15 cellular contexts compared by ENCODE assay signal in genomic region chr5:148336704-148337435, GRCh38. TPM values are rescaled to one million over a fixed set of nuclear protein-coding genes. Genes with fewer than 3 reads are reported as not detected.
A peak's percentile ranks its signal among the peaks of the same experiment; 100 is the strongest.
DNase-seq lines count a peak whose midpoint lies in the region; ATAC-seq, FAIRE-seq and TF ChIP-seq lines count a peak whose summit lies in the region.
"Had no signal": no experiment of that assay in that cellular context is flagged by ENCODE, and none has a peak within 500 bp of the region (broad histone marks: within the 10 kb centered on the region; RNA-seq: fewer than 3 reads in every experiment).

No MANE protein-coding gene starts in this region.

- TF ChIP-seq POLR2A in HepG2 (IDR thresholded peaks at IDR 0.05; ENCODE audit: insufficient read depth in 1 of 2, low read depth in 2 of 2, low read length in 2 of 2): no peak

- no peak overlapping the region for H3K27ac Mint-ChIP-seq in stimulated activated naive B cell treated with anti-CD40 and anti-IgM and Interleukin-4, amounts not matched to agents 10 μg/mL and 1 μg/mL and 100 μg/mL, for 72 hours
- H3K27ac Mint-ChIP-seq: activated T-helper 1 cell treated with anti-CD3 and anti-CD28 coated beads, Interleukin-12 subunit alpha, Interleukin-12 subunit beta, Interleukin-2, Interleukin-4 antibody, amounts not matched to agents 30 ng/mL and 10 ng/mL and 1 ng/mL, durations not matched to agents 14 hours and 24 hours and 36 hours; nephron progenitor cell had no signal

- POLR2A ChIA-PET in OCI-LY7 (lab: Charles Lee): interaction anchor here (0.7 to 1.0 kb wide), 2 partner anchors 9 to 23 kb away, joined by 3 to 4 read pairs; no protein-coding TSS in a partner anchor
- POLR2A ChIA-PET in HepG2 (lab: Yijun Ruan, JAX): no interaction called here

- peaks cover 0 to 5% of the 10 kb centered on the region in 2 donors for H3K4me1 Mint-ChIP-seq in stimulated activated naive B cell treated with anti-CD40 and anti-IgM and Interleukin-4, amounts not matched to agents 10 μg/mL and 1 μg/mL and 100 μg/mL, for 72 hours
- H3K4me1 Mint-ChIP-seq: nephron progenitor cell had no signal

- H3K4me1 ChIP-seq in OCI-LY7 (ENCODE audit: insufficient read depth, low read length, poor library complexity, severe bottlenecking) (no peaks in the 10 kb centered on the region), HepG2 (ENCODE audit: insufficient read depth, low read length) (no peaks in the 10 kb centered on the region)

- TF ChIP-seq RAD21 in HepG2 (CRISPR knock-in tag; IDR thresholded peaks at IDR 0.05): no peak

- in situ Hi-C loops in HepG2 (cut with HindIII; ENCODE audit: extremely low pct_ligation_motif_present, low pct_unique_long_range_greater_than_20kb): no loop called here

- BruUV-seq in OCI-LY7 (replicated peaks; lab: Mats Ljungman, UMichigan) (no TSS peak), HepG2 (replicated peaks; lab: Mats Ljungman, UMichigan) (no TSS peak)

- no peaks in the 10 kb centered on the region for H3K9me3 ChIP-seq in OCI-LY7 (ENCODE audit: low read length)
- H3K9me3 ChIP-seq in HepG2 (ENCODE audit: low read length): no peaks in the 10 kb centered on the region
- H3K9me3 ChIP-seq: vagina had no signal

- H3K27me3 Mint-ChIP-seq in stimulated activated naive B cell treated with anti-CD40 and anti-IgM and Interleukin-4, amounts not matched to agents 10 μg/mL and 1 μg/mL and 100 μg/mL, for 72 hours: no peaks in the 10 kb centered on the region

- intact Hi-C loops in OCI-LY7 (cut with micrococcal nuclease; ENCODE audit: unreplicated experiment): no loop called here
- intact Hi-C loops in HepG2 (cut with micrococcal nuclease; ENCODE audit: unreplicated experiment): no loop called here

- CTCF ChIA-PET in OCI-LY7 (lab: Charles Lee; ENCODE audit: unreplicated experiment) (no interaction called here), HepG2 (lab: Yijun Ruan, JAX; ENCODE audit: low intra/inter-chr PET ratio, low total read pairs) (no interaction called here)

- H3K9me2 ChIP-seq in OCI-LY7 (ENCODE audit: insufficient read depth, low read length): no peaks in the 10 kb centered on the region

- H3K27ac ChIP-seq in OCI-LY7 (ENCODE audit: low read depth, low read length, poor library complexity, severe bottlenecking) (no peak overlapping the region), HepG2 (ENCODE audit: extremely low read length, insufficient read depth, low read length) (no peak overlapping the region)
- H3K27ac ChIP-seq: SK-N-MC, vagina had no signal

- DNase-seq in OCI-LY7 (ENCODE audit: low spot score) (peak; percentile 7), cortex of kidney (lab: John Stamatoyannopoulos, UW) (no peak), EL (no peak), HepG2 (ENCODE audit: low spot score) (no peak)
- DNase-seq in stimulated activated naive B cell treated with anti-CD40 and anti-IgM and Interleukin-4, amounts not matched to agents 10 μg/mL and 1 μg/mL and 100 μg/mL, for 72 hours: peak; percentile 0
- DNase-seq: HCEC 1CT, NCI-H226, nephron progenitor cell, small intestine had no signal

- no peak overlapping the region for H3K4me3 Mint-ChIP-seq in stimulated activated naive B cell treated with anti-CD40 and anti-IgM and Interleukin-4, amounts not matched to agents 10 μg/mL and 1 μg/mL and 100 μg/mL, for 72 hours
- H3K4me3 Mint-ChIP-seq: activated T-helper 1 cell treated with anti-CD3 and anti-CD28 coated beads, Interleukin-12 subunit alpha, Interleukin-12 subunit beta, Interleukin-2, Interleukin-4 antibody, amounts not matched to agents 30 ng/mL and 10 ng/mL and 1 ng/mL, durations not matched to agents 14 hours and 24 hours and 36 hours; IgD-negative memory B cell; nephron progenitor cell had no signal

- no peak overlapping the region for H3K9ac ChIP-seq in HepG2 (ENCODE audit: insufficient read depth, low read depth, low read length)

- H3K36me3 ChIP-seq in OCI-LY7 (ENCODE audit: insufficient read depth, low read length): no peaks in the 10 kb centered on the region
- no peaks in the 10 kb centered on the region for H3K36me3 ChIP-seq in HepG2 (replicated peaks in 1 of 2; ENCODE audit: control insufficient read depth in 1 of 2, insufficient read depth in 2 of 2, low read length in 2 of 2)
- H3K36me3 ChIP-seq: vagina had no signal

- H3K4me3 ChIP-seq in OCI-LY7 (ENCODE audit: low read depth, low read length, poor library complexity, severe bottlenecking) (no peak overlapping the region), HepG2 (replicated peaks in 1 of 3; ENCODE audit: insufficient read depth in 1 of 3, low read depth in 2 of 3, low read length in 3 of 3) (no peak overlapping the region)
- H3K4me3 ChIP-seq: SK-N-MC, vagina had no signal

- H4K20me1 ChIP-seq in OCI-LY7 (ENCODE audit: insufficient read depth, low read length) (no peaks in the 10 kb centered on the region), HepG2 (ENCODE audit: insufficient read depth, low read length) (no peaks in the 10 kb centered on the region)

- H2AFZ ChIP-seq in OCI-LY7 (ENCODE audit: low read length) (no peak overlapping the region), HepG2 (ENCODE audit: low read length) (no peak overlapping the region)

- H3K27me3 ChIP-seq in HepG2 (ENCODE audit: control insufficient read depth in 1 of 2, insufficient read depth in 2 of 2, low read length in 2 of 2): no peaks in the 10 kb centered on the region
- H3K27me3 ChIP-seq: vagina had no signal

- FAIRE-seq in HepG2 (lab: Jason Lieb, UNC): no peak
- FAIRE-seq: small intestine had no signal

- TF ChIP-seq CTCF in OCI-LY7 (conservative IDR thresholded peaks at IDR 0.05; ENCODE audit: low read length) (no peak), HepG2 (CRISPR knock-in tag; IDR thresholded peaks at IDR 0.05) (no peak)

- peaks cover 2 to 3% of the 10 kb centered on the region in 2 donors for H3K36me3 Mint-ChIP-seq in stimulated activated naive B cell treated with anti-CD40 and anti-IgM and Interleukin-4, amounts not matched to agents 10 μg/mL and 1 μg/mL and 100 μg/mL, for 72 hours
- H3K36me3 Mint-ChIP-seq: IgD-negative memory B cell had no signal

- TF ChIP-seq EP300 in HepG2 (IDR thresholded peaks at IDR 0.05; ENCODE audit: low read depth in 2 of 2, low read length in 2 of 2) (no peak), HepG2 (CRISPR knock-in tag; IDR thresholded peaks at IDR 0.05; ENCODE audit: borderline replicate concordance) (no peak)

- no peak overlapping the region for H3K4me2 ChIP-seq in OCI-LY7 (ENCODE audit: low read length)
- H3K4me2 ChIP-seq in HepG2 (ENCODE audit: low read depth, low read length): no peak overlapping the region

- peaks cover 0 to 1% of the 10 kb centered on the region in 2 donors for H3K9me3 Mint-ChIP-seq in stimulated activated naive B cell treated with anti-CD40 and anti-IgM and Interleukin-4, amounts not matched to agents 10 μg/mL and 1 μg/mL and 100 μg/mL, for 72 hours
- H3K9me3 Mint-ChIP-seq: activated T-helper 1 cell treated with anti-CD3 and anti-CD28 coated beads, Interleukin-12 subunit alpha, Interleukin-12 subunit beta, Interleukin-2, Interleukin-4 antibody, amounts not matched to agents 30 ng/mL and 10 ng/mL and 1 ng/mL, durations not matched to agents 14 hours and 24 hours and 36 hours; nephron progenitor cell had no signal

- H3K79me2 ChIP-seq in OCI-LY7 (ENCODE audit: insufficient read depth, low read depth, low read length) (no peaks in the 10 kb centered on the region), HepG2 (ENCODE audit: insufficient read depth, low read length) (no peaks in the 10 kb centered on the region)

- peak; percentile 97 for ATAC-seq in GM19463 (IDR thresholded peaks at IDR 0.05; ENCODE audit: unreplicated experiment)
- ATAC-seq in HG03103 (IDR thresholded peaks at IDR 0.05; ENCODE audit: low read depth, unreplicated experiment): peak; percentile 72
- peak; percentile 68 to 81 for ATAC-seq in stimulated activated naive B cell treated with anti-CD40 and anti-IgM and Interleukin-4, amounts not matched to agents 10 μg/mL and 1 μg/mL and 100 μg/mL, for 72 hours (replicated peaks)
- no peak for ATAC-seq in HepG2

- 11% methylated on average over 3 of the region's 3 CpGs for WGBS in HepG2 (ENCODE audit: low lambda C conversion rate)

RNA-seq across cellular contexts. Expression of gene SPINK9, which starts 1.5 kb away (rescaled TPM):
- not detected in 2 replicates for total RNA-seq in OCI-LY7 (2014; rRNA removed; shearing (Covaris generic))
- not detected in 2 replicates for total RNA-seq in OCI-LY7 (2022)
- not detected in 2 replicates for total RNA-seq in HepG2 (2016; rRNA removed; fragmentation: Illumina TruSeq; extraction: Trizol)
- total RNA-seq in HepG2 (2016; cell fraction: cytosol; rRNA removed; fragmentation: Illumina TruSeq; extraction: Trizol; ENCODE audit: low read depth): not detected in 2 replicates
- not detected in 2 replicates for total RNA-seq in HepG2 (2016; cell fraction: insoluble cytoplasmic fraction; rRNA removed; fragmentation: Illumina TruSeq; extraction: Trizol)
- not detected in 2 replicates for total RNA-seq in HepG2 (2016; cell fraction: membrane; rRNA removed; fragmentation: Illumina TruSeq; extraction: Trizol)
- not detected in 2 replicates for total RNA-seq in HepG2 (2016; cell fraction: nucleus; rRNA removed; fragmentation: Illumina TruSeq; extraction: Trizol)
- polyA plus RNA-seq in HepG2 (2011; rRNA removed): not detected in 2 replicates
- polyA plus RNA-seq in HepG2 (2011; cell fraction: cytosol; rRNA removed): not detected in 2 replicates
- not detected in 2 replicates for polyA plus RNA-seq in HepG2 (2011; cell fraction: nucleus; rRNA removed)
- not detected in 2 replicates for polyA plus RNA-seq in HepG2 (2012)
- polyA plus RNA-seq in HepG2 (2016; cell fraction: cytosol; fragmentation: Illumina TruSeq; extraction: Trizol; ENCODE audit: low read depth): not detected in 2 replicates
- polyA plus RNA-seq in HepG2 (2016; cell fraction: insoluble cytoplasmic fraction; fragmentation: Illumina TruSeq; extraction: Trizol; ENCODE audit: low read depth): not detected in 2 replicates
- polyA plus RNA-seq in HepG2 (2016; cell fraction: membrane; fragmentation: Illumina TruSeq; extraction: Trizol; ENCODE audit: low read depth): not detected in 2 replicates
- not detected in 2 replicates for polyA plus RNA-seq in HepG2 (2016; cell fraction: nucleus; fragmentation: Illumina TruSeq; extraction: Trizol; ENCODE audit: insufficient read depth, low read depth)
- polyA minus RNA-seq in HepG2 (2011; rRNA and poly(A)+ RNA removed; ENCODE audit: low replicate concordance): not detected in 2 replicates
- not detected in 2 replicates for polyA minus RNA-seq in HepG2 (2011; cell fraction: cytosol; rRNA and poly(A)+ RNA removed)
- polyA minus RNA-seq in HepG2 (2011; cell fraction: nucleus; rRNA and poly(A)+ RNA removed): not detected in 2 replicates
- total RNA-seq: activated T-helper 1 cell treated with anti-CD3 and anti-CD28 coated beads, Interleukin-12 subunit alpha, Interleukin-12 subunit beta, Interleukin-2, Interleukin-4 antibody, amounts not matched to agents 30 ng/mL and 10 ng/mL and 1 ng/mL, durations not matched to agents 14 hours and 24 hours and 36 hours; vagina had no signal
- polyA plus RNA-seq: IgD-negative memory B cell, small intestine had no signal

RNA-seq across cellular contexts. Expression of gene SPINK7, which starts 24.6 kb away (rescaled TPM):
- not detected in 2 replicates for total RNA-seq in OCI-LY7 (2014; rRNA removed; shearing (Covaris generic))
- not detected in 2 replicates for total RNA-seq in OCI-LY7 (2022)
- not detected in 2 replicates for total RNA-seq in HepG2 (2016; rRNA removed; fragmentation: Illumina TruSeq; extraction: Trizol)
- total RNA-seq in HepG2 (2016; cell fraction: cytosol; rRNA removed; fragmentation: Illumina TruSeq; extraction: Trizol; ENCODE audit: low read depth): not detected in 2 replicates
- total RNA-seq in HepG2 (2016; cell fraction: insoluble cytoplasmic fraction; rRNA removed; fragmentation: Illumina TruSeq; extraction: Trizol): not detected in 2 replicates
- not detected in 2 replicates for total RNA-seq in HepG2 (2016; cell fraction: membrane; rRNA removed; fragmentation: Illumina TruSeq; extraction: Trizol)
- total RNA-seq in HepG2 (2016; cell fraction: nucleus; rRNA removed; fragmentation: Illumina TruSeq; extraction: Trizol): not detected in 2 replicates
- polyA plus RNA-seq in HepG2 (2011; rRNA removed): 0.15 TPM in 1 of 2 replicates, not detected in the other
- not detected in 2 replicates for polyA plus RNA-seq in HepG2 (2011; cell fraction: cytosol; rRNA removed)
- polyA plus RNA-seq in HepG2 (2011; cell fraction: nucleus; rRNA removed): not detected in 2 replicates
- not detected in 2 replicates for polyA plus RNA-seq in HepG2 (2012)
- not detected in 2 replicates for polyA plus RNA-seq in HepG2 (2016; cell fraction: cytosol; fragmentation: Illumina TruSeq; extraction: Trizol; ENCODE audit: low read depth)
- polyA plus RNA-seq in HepG2 (2016; cell fraction: insoluble cytoplasmic fraction; fragmentation: Illumina TruSeq; extraction: Trizol; ENCODE audit: low read depth): not detected in 2 replicates
- polyA plus RNA-seq in HepG2 (2016; cell fraction: membrane; fragmentation: Illumina TruSeq; extraction: Trizol; ENCODE audit: low read depth): not detected in 2 replicates
- polyA plus RNA-seq in HepG2 (2016; cell fraction: nucleus; fragmentation: Illumina TruSeq; extraction: Trizol; ENCODE audit: insufficient read depth, low read depth): not detected in 2 replicates
- not detected in 2 replicates for polyA minus RNA-seq in HepG2 (2011; rRNA and poly(A)+ RNA removed; ENCODE audit: low replicate concordance)
- not detected in 2 replicates for polyA minus RNA-seq in HepG2 (2011; cell fraction: cytosol; rRNA and poly(A)+ RNA removed)
- not detected in 2 replicates for polyA minus RNA-seq in HepG2 (2011; cell fraction: nucleus; rRNA and poly(A)+ RNA removed)
- total RNA-seq: activated T-helper 1 cell treated with anti-CD3 and anti-CD28 coated beads, Interleukin-12 subunit alpha, Interleukin-12 subunit beta, Interleukin-2, Interleukin-4 antibody, amounts not matched to agents 30 ng/mL and 10 ng/mL and 1 ng/mL, durations not matched to agents 14 hours and 24 hours and 36 hours had no signal
- polyA plus RNA-seq: IgD-negative memory B cell had no signal

RNA-seq across cellular contexts. Expression of gene FBXO38, which starts 46.9 kb away (rescaled TPM):
- 29.9 and 37.6 TPM in 2 replicates for total RNA-seq in OCI-LY7 (2014; rRNA removed; shearing (Covaris generic))
- total RNA-seq in OCI-LY7 (2022) (49.5 and 56.8 TPM in 2 replicates), HepG2 (2016; rRNA removed; fragmentation: Illumina TruSeq; extraction: Trizol) (35.6 and 35.9 TPM in 2 replicates)
- 5.7 and 12.1 TPM in 2 replicates for total RNA-seq in HepG2 (2016; cell fraction: cytosol; rRNA removed; fragmentation: Illumina TruSeq; extraction: Trizol; ENCODE audit: low read depth)
- total RNA-seq in HepG2 (2016; cell fraction: insoluble cytoplasmic fraction; rRNA removed; fragmentation: Illumina TruSeq; extraction: Trizol): 30.9 and 35.5 TPM in 2 replicates
- 14.8 and 18.6 TPM in 2 replicates for total RNA-seq in HepG2 (2016; cell fraction: membrane; rRNA removed; fragmentation: Illumina TruSeq; extraction: Trizol)
- 76.5 and 89.4 TPM in 2 replicates for total RNA-seq in HepG2 (2016; cell fraction: nucleus; rRNA removed; fragmentation: Illumina TruSeq; extraction: Trizol)
- 23.7 and 24.8 TPM in 2 replicates for polyA plus RNA-seq in HepG2 (2011; rRNA removed)
- polyA plus RNA-seq in HepG2 (2011; cell fraction: cytosol; rRNA removed): 6.7 and 8.4 TPM in 2 replicates
- polyA plus RNA-seq in HepG2 (2011; cell fraction: nucleus; rRNA removed): 27.1 and 43.9 TPM in 2 replicates
- 18.0 and 20.0 TPM in 2 replicates for polyA plus RNA-seq in HepG2 (2012)
- polyA plus RNA-seq in HepG2 (2016; cell fraction: cytosol; fragmentation: Illumina TruSeq; extraction: Trizol; ENCODE audit: low read depth): 0.69 and 0.71 TPM in 2 replicates
- polyA plus RNA-seq in HepG2 (2016; cell fraction: insoluble cytoplasmic fraction; fragmentation: Illumina TruSeq; extraction: Trizol; ENCODE audit: low read depth): 16.8 and 20.0 TPM in 2 replicates
- polyA plus RNA-seq in HepG2 (2016; cell fraction: membrane; fragmentation: Illumina TruSeq; extraction: Trizol; ENCODE audit: low read depth): 1.6 and 1.8 TPM in 2 replicates
- polyA plus RNA-seq in HepG2 (2016; cell fraction: nucleus; fragmentation: Illumina TruSeq; extraction: Trizol; ENCODE audit: insufficient read depth, low read depth): 36.4 and 44.3 TPM in 2 replicates
- polyA minus RNA-seq in HepG2 (2011; rRNA and poly(A)+ RNA removed; ENCODE audit: low replicate concordance): 42.3 and 58.8 TPM in 2 replicates
- 32.4 and 48.8 TPM in 2 replicates for polyA minus RNA-seq in HepG2 (2011; cell fraction: cytosol; rRNA and poly(A)+ RNA removed)
- 246 and 318 TPM in 2 replicates for polyA minus RNA-seq in HepG2 (2011; cell fraction: nucleus; rRNA and poly(A)+ RNA removed)

Comparison
In these comparisons a context has a peak if more than half of its experiments do, and no peak if none do; other contexts are left out.
1. DNase-seq: peak in OCI-LY7 (single experiment) and stimulated activated naive B cell treated with anti-CD40 and anti-IgM and Interleukin-4, amounts not matched to agents 10 μg/mL and 1 μg/mL and 100 μg/mL, for 72 hours (single experiment); none in cortex of kidney (single experiment), EL (single experiment) and HepG2 (single experiment).